Comparison of ENCODE assay signal across 1 cellular context in genomic region chr2:113088173-113088992, GRCh38.
TF ChIP-seq lines count a peak whose summit lies in the region.

No MANE protein-coding gene starts in this region.

TF ChIP-seq in HepG2, 621 proteins besides CTCF, POLR2A, EP300 and RAD21 (continued from another document and continues in another):
- no peak for TF ChIP-seq TIGD3 (CRISPR knock-in tag; IDR thresholded peaks at IDR 0.05; ENCODE audit: borderline replicate concordance)
- no peak for TF ChIP-seq PCBP1 (IDR thresholded peaks at IDR 0.05; ENCODE audit: borderline replicate concordance, low read depth, low read length)
- no peak for TF ChIP-seq TCF12 (IDR thresholded peaks at IDR 0.05)
- TF ChIP-seq TCF12 (CRISPR knock-in tag; IDR thresholded peaks at IDR 0.05) = no peak
- TF ChIP-seq ZSCAN12 (CRISPR knock-in tag; IDR thresholded peaks at IDR 0.05) = no peak
- no peak for TF ChIP-seq FOXM1 (CRISPR knock-in tag; IDR thresholded peaks at IDR 0.05)
- no peak for TF ChIP-seq TBL1XR1 (IDR thresholded peaks at IDR 0.05; ENCODE audit: borderline replicate concordance, low read length, partially characterized antibody)
- no peak for TF ChIP-seq NR0B2 (CRISPR knock-in tag; IDR thresholded peaks at IDR 0.05)
- no peak for TF ChIP-seq EZH2 (conservative IDR thresholded peaks at IDR 0.05; ENCODE audit: low read depth, low read length)
- TF ChIP-seq ZFP37 (CRISPR knock-in tag; IDR thresholded peaks at IDR 0.05; ENCODE audit: borderline replicate concordance) = no peak
- no peak for TF ChIP-seq ZNF451 (CRISPR knock-in tag; IDR thresholded peaks at IDR 0.05)
- TF ChIP-seq ZNF333 (CRISPR knock-in tag; IDR thresholded peaks at IDR 0.05; ENCODE audit: borderline replicate concordance) = no peak
- TF ChIP-seq PREB (CRISPR knock-in tag; IDR thresholded peaks at IDR 0.05) = no peak
- no peak for TF ChIP-seq E2F1 (CRISPR knock-in tag; IDR thresholded peaks at IDR 0.05)
- TF ChIP-seq ZKSCAN5 (CRISPR knock-in tag; IDR thresholded peaks at IDR 0.05) = no peak
- TF ChIP-seq PHF5A (CRISPR knock-in tag; IDR thresholded peaks at IDR 0.05; ENCODE audit: low read depth, unreplicated experiment) = peak; percentile 47
- TF ChIP-seq MEIS2 (CRISPR knock-in tag; IDR thresholded peaks at IDR 0.05) = 0 out of 2 replicates have a peak, but pooled peaks have one; percentile 49
- no peak for TF ChIP-seq PLSCR1 (CRISPR knock-in tag; IDR thresholded peaks at IDR 0.05; ENCODE audit: borderline replicate concordance)
- TF ChIP-seq SETDB1 (CRISPR knock-in tag; IDR thresholded peaks at IDR 0.05; ENCODE audit: borderline replicate concordance) = no peak
- TF ChIP-seq ARHGAP35 (CRISPR knock-in tag; IDR thresholded peaks at IDR 0.05; ENCODE audit: borderline replicate concordance) = no peak
- TF ChIP-seq TMF1 (CRISPR knock-in tag; IDR thresholded peaks at IDR 0.05; ENCODE audit: low read depth) = no peak
- no peak for TF ChIP-seq MED13 (CRISPR knock-in tag; IDR thresholded peaks at IDR 0.05)
- peak; percentile 76 for TF ChIP-seq TBX2 (CRISPR knock-in tag; IDR thresholded peaks at IDR 0.05; ENCODE audit: borderline replicate concordance)
- TF ChIP-seq MYNN (CRISPR knock-in tag; IDR thresholded peaks at IDR 0.05; ENCODE audit: low read depth) = no peak
- TF ChIP-seq ZNF619 (CRISPR knock-in tag; IDR thresholded peaks at IDR 0.05) = no peak
- no peak for TF ChIP-seq GRHL1 (CRISPR knock-in tag; conservative IDR thresholded peaks at IDR 0.05)
- TF ChIP-seq TFE3 (CRISPR knock-in tag; IDR thresholded peaks at IDR 0.05) = peak; percentile 40; the same call in 1 of the 2 replicates
- TF ChIP-seq CAMTA2 (CRISPR knock-in tag; IDR thresholded peaks at IDR 0.05; ENCODE audit: borderline replicate concordance) = no peak
- TF ChIP-seq TRIM24 (CRISPR knock-in tag; IDR thresholded peaks at IDR 0.05) = no peak
- TF ChIP-seq THYN1 (CRISPR knock-in tag; IDR thresholded peaks at IDR 0.05; ENCODE audit: borderline replicate concordance, low read depth) = no peak
- TF ChIP-seq ZNF550 (CRISPR knock-in tag; IDR thresholded peaks at IDR 0.05; ENCODE audit: borderline replicate concordance) = no peak
- no peak for TF ChIP-seq ZNF761 (CRISPR knock-in tag; conservative IDR thresholded peaks at IDR 0.05)
- no peak for TF ChIP-seq ZNF496 (CRISPR knock-in tag; IDR thresholded peaks at IDR 0.05; ENCODE audit: insufficient replicate concordance)
- no peak for TF ChIP-seq ZNF615 (CRISPR knock-in tag; IDR thresholded peaks at IDR 0.05; ENCODE audit: borderline replicate concordance)
- TF ChIP-seq ATF4 (CRISPR knock-in tag; IDR thresholded peaks at IDR 0.05) = no peak; a peak in 1 of 4 replicates
- TF ChIP-seq ZNF597 (CRISPR knock-in tag; IDR thresholded peaks at IDR 0.05) = no peak
- 0 out of 2 replicates have a peak, but pooled peaks have one; percentile 11 for TF ChIP-seq SMC3 (IDR thresholded peaks at IDR 0.05; ENCODE audit: low read length)
- TF ChIP-seq GTF2F1 (IDR thresholded peaks at IDR 0.05; ENCODE audit: low read length) = no peak
- TF ChIP-seq ZNF556 (CRISPR knock-in tag; IDR thresholded peaks at IDR 0.05; ENCODE audit: borderline replicate concordance) = no peak
- TF ChIP-seq ZNF282 (IDR thresholded peaks at IDR 0.05; ENCODE audit: partially characterized antibody) = no peak
- no peak for TF ChIP-seq ZNF816 (CRISPR knock-in tag; IDR thresholded peaks at IDR 0.05; ENCODE audit: borderline replicate concordance)
- TF ChIP-seq GFI1 (CRISPR knock-in tag; IDR thresholded peaks at IDR 0.05; ENCODE audit: borderline replicate concordance) = 0 out of 2 replicates have a peak, but pooled peaks have one; percentile 54
- TF ChIP-seq ZNF160 (CRISPR knock-in tag; IDR thresholded peaks at IDR 0.05) = no peak
- TF ChIP-seq KDM4B (CRISPR knock-in tag; IDR thresholded peaks at IDR 0.05) = 0 out of 2 replicates have a peak, but pooled peaks have one; percentile 44
- TF ChIP-seq NR2F6 (IDR thresholded peaks at IDR 0.05) = 0 out of 2 replicates have a peak, but pooled peaks have one; percentile 46
- peak; percentile 68 for TF ChIP-seq NR2F6 (CRISPR knock-in tag; IDR thresholded peaks at IDR 0.05)
- no peak; the same call in 1 of the 2 replicates for TF ChIP-seq ZNF564 (CRISPR knock-in tag; IDR thresholded peaks at IDR 0.05)
- TF ChIP-seq MED8 (CRISPR knock-in tag; IDR thresholded peaks at IDR 0.05; ENCODE audit: insufficient replicate concordance) = peak; percentile 38
- TF ChIP-seq ZNF740 (CRISPR knock-in tag; IDR thresholded peaks at IDR 0.05) = no peak
- TF ChIP-seq NCOA1 (CRISPR knock-in tag; IDR thresholded peaks at IDR 0.05) = no peak
- TF ChIP-seq BRD4 (CRISPR knock-in tag; IDR thresholded peaks at IDR 0.05) = no peak
- TF ChIP-seq AHDC1 (CRISPR knock-in tag; IDR thresholded peaks at IDR 0.05; ENCODE audit: borderline replicate concordance) = peak; percentile 81
- TF ChIP-seq LCORL (IDR thresholded peaks at IDR 0.05) = peak; percentile 73; the same call in 1 of the 2 replicates
- TF ChIP-seq LCORL (CRISPR knock-in tag; IDR thresholded peaks at IDR 0.05) = peak; percentile 99
- TF ChIP-seq PITX1 (CRISPR knock-in tag; IDR thresholded peaks at IDR 0.05) = 0 out of 2 replicates have a peak, but pooled peaks have one; percentile 64
- TF ChIP-seq TAF1 (CRISPR knock-in tag; IDR thresholded peaks at IDR 0.05) = no peak
- TF ChIP-seq ZNF660 (CRISPR knock-in tag; IDR thresholded peaks at IDR 0.05; ENCODE audit: borderline replicate concordance, low read depth) = no peak
